1 cellular context compared by ENCODE assay signal in the genomic region with DNA sequence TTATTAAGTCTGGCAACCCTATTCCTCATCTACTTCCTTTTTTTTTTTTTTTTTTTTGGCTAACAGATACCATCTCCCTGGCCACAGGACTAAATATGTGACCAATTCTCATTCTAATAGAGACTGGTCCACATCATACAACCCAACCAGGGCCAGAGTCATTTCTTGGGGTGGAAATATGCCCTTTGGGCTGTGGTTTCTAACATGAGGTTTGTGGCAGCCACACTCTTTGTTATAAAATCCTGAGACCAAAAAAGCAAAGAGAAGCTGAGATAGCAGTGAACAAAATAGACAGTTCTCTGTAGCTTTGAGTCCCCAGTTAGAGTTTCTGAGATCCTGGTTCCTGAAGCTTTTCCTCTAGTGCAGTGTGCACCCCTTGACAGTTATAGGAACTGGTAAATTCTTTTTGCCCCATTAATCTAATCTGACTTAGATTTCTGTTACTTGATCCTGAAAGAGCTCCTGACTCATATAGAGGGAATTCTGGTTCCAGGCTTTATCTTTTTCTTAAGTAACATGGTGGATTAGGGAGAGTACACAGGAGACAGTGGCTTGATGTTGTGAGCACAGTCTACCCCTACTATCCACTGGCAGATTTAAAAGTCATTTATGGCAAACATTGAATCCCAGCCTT.
TF ChIP-seq lines count a peak whose summit lies in the region.

No MANE protein-coding gene starts in this region.

TF ChIP-seq in SK-N-SH, 30 proteins besides CTCF, POLR2A, EP300 and RAD21 (continued from another document):
- TF ChIP-seq, protein P1, sequence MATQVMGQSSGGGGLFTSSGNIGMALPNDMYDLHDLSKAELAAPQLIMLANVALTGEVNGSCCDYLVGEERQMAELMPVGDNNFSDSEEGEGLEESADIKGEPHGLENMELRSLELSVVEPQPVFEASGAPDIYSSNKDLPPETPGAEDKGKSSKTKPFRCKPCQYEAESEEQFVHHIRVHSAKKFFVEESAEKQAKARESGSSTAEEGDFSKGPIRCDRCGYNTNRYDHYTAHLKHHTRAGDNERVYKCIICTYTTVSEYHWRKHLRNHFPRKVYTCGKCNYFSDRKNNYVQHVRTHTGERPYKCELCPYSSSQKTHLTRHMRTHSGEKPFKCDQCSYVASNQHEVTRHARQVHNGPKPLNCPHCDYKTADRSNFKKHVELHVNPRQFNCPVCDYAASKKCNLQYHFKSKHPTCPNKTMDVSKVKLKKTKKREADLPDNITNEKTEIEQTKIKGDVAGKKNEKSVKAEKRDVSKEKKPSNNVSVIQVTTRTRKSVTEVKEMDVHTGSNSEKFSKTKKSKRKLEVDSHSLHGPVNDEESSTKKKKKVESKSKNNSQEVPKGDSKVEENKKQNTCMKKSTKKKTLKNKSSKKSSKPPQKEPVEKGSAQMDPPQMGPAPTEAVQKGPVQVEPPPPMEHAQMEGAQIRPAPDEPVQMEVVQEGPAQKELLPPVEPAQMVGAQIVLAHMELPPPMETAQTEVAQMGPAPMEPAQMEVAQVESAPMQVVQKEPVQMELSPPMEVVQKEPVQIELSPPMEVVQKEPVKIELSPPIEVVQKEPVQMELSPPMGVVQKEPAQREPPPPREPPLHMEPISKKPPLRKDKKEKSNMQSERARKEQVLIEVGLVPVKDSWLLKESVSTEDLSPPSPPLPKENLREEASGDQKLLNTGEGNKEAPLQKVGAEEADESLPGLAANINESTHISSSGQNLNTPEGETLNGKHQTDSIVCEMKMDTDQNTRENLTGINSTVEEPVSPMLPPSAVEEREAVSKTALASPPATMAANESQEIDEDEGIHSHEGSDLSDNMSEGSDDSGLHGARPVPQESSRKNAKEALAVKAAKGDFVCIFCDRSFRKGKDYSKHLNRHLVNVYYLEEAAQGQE (IDR thresholded peaks at IDR 0.05; ENCODE audit: low read depth, low read length) = no peak
- TF ChIP-seq FOSL2 (IDR thresholded peaks at IDR 0.05; ENCODE audit: borderline replicate concordance, low read depth) = peak; percentile 16; the same call in 1 of the 2 replicates
- TF ChIP-seq JUND (IDR thresholded peaks at IDR 0.05) = peak; percentile 46; the same call in 1 of the 2 replicates
